Comparison of ENCODE assay signal across 1 cellular context in the genomic region with DNA sequence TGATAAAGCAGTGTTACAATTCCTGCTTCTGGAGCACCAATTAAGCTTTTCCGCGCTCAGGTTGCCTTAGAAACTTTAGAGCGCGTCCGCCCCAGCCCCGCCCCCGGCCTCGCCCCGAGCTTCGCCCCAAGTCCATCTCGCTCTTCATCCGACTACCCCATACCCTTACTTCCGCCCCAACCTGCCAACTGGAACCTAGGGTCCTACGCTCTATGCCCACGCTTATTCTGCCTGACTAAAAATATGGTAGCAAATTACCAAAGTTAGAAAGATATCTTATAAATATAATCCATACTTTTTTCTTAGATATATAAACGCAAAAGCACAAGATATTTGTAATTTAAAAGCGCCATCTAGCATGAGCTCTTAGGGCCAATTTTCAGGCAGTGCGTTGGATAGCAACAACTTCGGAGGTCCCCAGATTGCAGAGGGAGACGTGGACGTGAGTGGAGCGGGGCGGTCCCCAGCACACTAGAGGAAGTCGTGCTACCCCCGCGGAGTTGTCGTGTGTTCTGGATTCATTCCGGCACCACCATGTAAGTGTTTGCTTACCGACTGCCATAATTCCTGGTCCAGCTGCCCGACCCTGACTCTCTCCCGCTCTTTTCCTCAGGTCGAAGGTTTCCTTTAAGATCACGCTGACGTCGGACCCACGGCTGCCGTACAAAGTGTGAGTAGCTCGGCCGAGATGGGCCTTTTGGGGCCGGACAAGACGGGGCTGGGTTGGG.
A peak's percentile ranks its signal among the peaks of the same experiment; 100 is the strongest.
TF ChIP-seq lines count a peak whose summit lies in the region.

A gene (plus strand): TSS at position 466 of the 728 bp plus-strand sequence. CDS start 69 bp downstream, at position 535.

TF ChIP-seq in K562, 482 proteins besides CTCF, POLR2A, EP300 and RAD21 (continued from another document and continues in another):
- TF ChIP-seq, protein P1, sequence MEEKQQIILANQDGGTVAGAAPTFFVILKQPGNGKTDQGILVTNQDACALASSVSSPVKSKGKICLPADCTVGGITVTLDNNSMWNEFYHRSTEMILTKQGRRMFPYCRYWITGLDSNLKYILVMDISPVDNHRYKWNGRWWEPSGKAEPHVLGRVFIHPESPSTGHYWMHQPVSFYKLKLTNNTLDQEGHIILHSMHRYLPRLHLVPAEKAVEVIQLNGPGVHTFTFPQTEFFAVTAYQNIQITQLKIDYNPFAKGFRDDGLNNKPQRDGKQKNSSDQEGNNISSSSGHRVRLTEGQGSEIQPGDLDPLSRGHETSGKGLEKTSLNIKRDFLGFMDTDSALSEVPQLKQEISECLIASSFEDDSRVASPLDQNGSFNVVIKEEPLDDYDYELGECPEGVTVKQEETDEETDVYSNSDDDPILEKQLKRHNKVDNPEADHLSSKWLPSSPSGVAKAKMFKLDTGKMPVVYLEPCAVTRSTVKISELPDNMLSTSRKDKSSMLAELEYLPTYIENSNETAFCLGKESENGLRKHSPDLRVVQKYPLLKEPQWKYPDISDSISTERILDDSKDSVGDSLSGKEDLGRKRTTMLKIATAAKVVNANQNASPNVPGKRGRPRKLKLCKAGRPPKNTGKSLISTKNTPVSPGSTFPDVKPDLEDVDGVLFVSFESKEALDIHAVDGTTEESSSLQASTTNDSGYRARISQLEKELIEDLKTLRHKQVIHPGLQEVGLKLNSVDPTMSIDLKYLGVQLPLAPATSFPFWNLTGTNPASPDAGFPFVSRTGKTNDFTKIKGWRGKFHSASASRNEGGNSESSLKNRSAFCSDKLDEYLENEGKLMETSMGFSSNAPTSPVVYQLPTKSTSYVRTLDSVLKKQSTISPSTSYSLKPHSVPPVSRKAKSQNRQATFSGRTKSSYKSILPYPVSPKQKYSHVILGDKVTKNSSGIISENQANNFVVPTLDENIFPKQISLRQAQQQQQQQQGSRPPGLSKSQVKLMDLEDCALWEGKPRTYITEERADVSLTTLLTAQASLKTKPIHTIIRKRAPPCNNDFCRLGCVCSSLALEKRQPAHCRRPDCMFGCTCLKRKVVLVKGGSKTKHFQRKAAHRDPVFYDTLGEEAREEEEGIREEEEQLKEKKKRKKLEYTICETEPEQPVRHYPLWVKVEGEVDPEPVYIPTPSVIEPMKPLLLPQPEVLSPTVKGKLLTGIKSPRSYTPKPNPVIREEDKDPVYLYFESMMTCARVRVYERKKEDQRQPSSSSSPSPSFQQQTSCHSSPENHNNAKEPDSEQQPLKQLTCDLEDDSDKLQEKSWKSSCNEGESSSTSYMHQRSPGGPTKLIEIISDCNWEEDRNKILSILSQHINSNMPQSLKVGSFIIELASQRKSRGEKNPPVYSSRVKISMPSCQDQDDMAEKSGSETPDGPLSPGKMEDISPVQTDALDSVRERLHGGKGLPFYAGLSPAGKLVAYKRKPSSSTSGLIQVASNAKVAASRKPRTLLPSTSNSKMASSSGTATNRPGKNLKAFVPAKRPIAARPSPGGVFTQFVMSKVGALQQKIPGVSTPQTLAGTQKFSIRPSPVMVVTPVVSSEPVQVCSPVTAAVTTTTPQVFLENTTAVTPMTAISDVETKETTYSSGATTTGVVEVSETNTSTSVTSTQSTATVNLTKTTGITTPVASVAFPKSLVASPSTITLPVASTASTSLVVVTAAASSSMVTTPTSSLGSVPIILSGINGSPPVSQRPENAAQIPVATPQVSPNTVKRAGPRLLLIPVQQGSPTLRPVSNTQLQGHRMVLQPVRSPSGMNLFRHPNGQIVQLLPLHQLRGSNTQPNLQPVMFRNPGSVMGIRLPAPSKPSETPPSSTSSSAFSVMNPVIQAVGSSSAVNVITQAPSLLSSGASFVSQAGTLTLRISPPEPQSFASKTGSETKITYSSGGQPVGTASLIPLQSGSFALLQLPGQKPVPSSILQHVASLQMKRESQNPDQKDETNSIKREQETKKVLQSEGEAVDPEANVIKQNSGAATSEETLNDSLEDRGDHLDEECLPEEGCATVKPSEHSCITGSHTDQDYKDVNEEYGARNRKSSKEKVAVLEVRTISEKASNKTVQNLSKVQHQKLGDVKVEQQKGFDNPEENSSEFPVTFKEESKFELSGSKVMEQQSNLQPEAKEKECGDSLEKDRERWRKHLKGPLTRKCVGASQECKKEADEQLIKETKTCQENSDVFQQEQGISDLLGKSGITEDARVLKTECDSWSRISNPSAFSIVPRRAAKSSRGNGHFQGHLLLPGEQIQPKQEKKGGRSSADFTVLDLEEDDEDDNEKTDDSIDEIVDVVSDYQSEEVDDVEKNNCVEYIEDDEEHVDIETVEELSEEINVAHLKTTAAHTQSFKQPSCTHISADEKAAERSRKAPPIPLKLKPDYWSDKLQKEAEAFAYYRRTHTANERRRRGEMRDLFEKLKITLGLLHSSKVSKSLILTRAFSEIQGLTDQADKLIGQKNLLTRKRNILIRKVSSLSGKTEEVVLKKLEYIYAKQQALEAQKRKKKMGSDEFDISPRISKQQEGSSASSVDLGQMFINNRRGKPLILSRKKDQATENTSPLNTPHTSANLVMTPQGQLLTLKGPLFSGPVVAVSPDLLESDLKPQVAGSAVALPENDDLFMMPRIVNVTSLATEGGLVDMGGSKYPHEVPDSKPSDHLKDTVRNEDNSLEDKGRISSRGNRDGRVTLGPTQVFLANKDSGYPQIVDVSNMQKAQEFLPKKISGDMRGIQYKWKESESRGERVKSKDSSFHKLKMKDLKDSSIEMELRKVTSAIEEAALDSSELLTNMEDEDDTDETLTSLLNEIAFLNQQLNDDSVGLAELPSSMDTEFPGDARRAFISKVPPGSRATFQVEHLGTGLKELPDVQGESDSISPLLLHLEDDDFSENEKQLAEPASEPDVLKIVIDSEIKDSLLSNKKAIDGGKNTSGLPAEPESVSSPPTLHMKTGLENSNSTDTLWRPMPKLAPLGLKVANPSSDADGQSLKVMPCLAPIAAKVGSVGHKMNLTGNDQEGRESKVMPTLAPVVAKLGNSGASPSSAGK (IDR thresholded peaks at IDR 0.05), result 0 out of 2 replicates have a peak, but pooled peaks have one; percentile 16
- TF ChIP-seq OTX1 (CRISPR knock-in tag; IDR thresholded peaks at IDR 0.05), result no peak
- TF ChIP-seq ZFX (CRISPR knock-in tag; IDR thresholded peaks at IDR 0.05), result peak; percentile 53; the same call in 1 of the 2 replicates
- TF ChIP-seq, protein P2, sequence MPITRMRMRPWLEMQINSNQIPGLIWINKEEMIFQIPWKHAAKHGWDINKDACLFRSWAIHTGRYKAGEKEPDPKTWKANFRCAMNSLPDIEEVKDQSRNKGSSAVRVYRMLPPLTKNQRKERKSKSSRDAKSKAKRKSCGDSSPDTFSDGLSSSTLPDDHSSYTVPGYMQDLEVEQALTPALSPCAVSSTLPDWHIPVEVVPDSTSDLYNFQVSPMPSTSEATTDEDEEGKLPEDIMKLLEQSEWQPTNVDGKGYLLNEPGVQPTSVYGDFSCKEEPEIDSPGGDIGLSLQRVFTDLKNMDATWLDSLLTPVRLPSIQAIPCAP (CRISPR knock-in tag; IDR thresholded peaks at IDR 0.05; ENCODE audit: borderline replicate concordance), result no peak
- TF ChIP-seq GTF2E2 (tag; IDR thresholded peaks at IDR 0.05), result 0 out of 2 replicates have a peak, but pooled peaks have one; percentile 36
- TF ChIP-seq PHF8 (IDR thresholded peaks at IDR 0.05; ENCODE audit: borderline replicate concordance, low read length), result peak; percentile 81; the same call in 1 of the 2 replicates
- 0 out of 2 replicates have a peak, but pooled peaks have one; percentile 36 for TF ChIP-seq ZNF589 (CRISPR knock-in tag; IDR thresholded peaks at IDR 0.05; ENCODE audit: low read depth)
- TF ChIP-seq, protein P3, sequence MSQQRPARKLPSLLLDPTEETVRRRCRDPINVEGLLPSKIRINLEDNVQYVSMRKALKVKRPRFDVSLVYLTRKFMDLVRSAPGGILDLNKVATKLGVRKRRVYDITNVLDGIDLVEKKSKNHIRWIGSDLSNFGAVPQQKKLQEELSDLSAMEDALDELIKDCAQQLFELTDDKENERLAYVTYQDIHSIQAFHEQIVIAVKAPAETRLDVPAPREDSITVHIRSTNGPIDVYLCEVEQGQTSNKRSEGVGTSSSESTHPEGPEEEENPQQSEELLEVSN (IDR thresholded peaks at IDR 0.05; ENCODE audit: borderline replicate concordance in 1 of 2, extremely low read depth in 1 of 2, insufficient read depth in 1 of 2, insufficient read length in 1 of 2, low read depth in 1 of 2, low read length in 1 of 2, poor library complexity in 1 of 2, severe bottlenecking in 1 of 2), result peak in 1 of 2 experiments; percentile 38
- peak; percentile 42 for TF ChIP-seq ASH1L (IDR thresholded peaks at IDR 0.05; ENCODE audit: borderline replicate concordance, low read depth, partially characterized antibody)
- peak; percentile 78 for TF ChIP-seq POLR2G (IDR thresholded peaks at IDR 0.05; ENCODE audit: low read depth, low read length)
- TF ChIP-seq C11orf30 (IDR thresholded peaks at IDR 0.05; ENCODE audit: low read depth), result peak; percentile 30; the same call in 1 of the 2 replicates
- no peak for TF ChIP-seq ARID2 (IDR thresholded peaks at IDR 0.05)
- no peak for TF ChIP-seq ZSCAN29 (IDR thresholded peaks at IDR 0.05)
- TF ChIP-seq CREBBP (IDR thresholded peaks at IDR 0.05; ENCODE audit: low read depth, low read length), result no peak
- TF ChIP-seq, protein P4, sequence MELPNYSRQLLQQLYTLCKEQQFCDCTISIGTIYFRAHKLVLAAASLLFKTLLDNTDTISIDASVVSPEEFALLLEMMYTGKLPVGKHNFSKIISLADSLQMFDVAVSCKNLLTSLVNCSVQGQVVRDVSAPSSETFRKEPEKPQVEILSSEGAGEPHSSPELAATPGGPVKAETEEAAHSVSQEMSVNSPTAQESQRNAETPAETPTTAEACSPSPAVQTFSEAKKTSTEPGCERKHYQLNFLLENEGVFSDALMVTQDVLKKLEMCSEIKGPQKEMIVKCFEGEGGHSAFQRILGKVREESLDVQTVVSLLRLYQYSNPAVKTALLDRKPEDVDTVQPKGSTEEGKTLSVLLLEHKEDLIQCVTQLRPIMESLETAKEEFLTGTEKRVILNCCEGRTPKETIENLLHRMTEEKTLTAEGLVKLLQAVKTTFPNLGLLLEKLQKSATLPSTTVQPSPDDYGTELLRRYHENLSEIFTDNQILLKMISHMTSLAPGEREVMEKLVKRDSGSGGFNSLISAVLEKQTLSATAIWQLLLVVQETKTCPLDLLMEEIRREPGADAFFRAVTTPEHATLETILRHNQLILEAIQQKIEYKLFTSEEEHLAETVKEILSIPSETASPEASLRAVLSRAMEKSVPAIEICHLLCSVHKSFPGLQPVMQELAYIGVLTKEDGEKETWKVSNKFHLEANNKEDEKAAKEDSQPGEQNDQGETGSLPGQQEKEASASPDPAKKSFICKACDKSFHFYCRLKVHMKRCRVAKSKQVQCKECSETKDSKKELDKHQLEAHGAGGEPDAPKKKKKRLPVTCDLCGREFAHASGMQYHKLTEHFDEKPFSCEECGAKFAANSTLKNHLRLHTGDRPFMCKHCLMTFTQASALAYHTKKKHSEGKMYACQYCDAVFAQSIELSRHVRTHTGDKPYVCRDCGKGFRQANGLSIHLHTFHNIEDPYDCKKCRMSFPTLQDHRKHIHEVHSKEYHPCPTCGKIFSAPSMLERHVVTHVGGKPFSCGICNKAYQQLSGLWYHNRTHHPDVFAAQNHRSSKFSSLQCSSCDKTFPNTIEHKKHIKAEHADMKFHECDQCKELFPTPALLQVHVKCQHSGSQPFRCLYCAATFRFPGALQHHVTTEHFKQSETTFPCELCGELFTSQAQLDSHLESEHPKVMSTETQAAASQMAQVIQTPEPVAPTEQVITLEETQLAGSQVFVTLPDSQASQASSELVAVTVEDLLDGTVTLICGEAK (IDR thresholded peaks at IDR 0.05), result peak; percentile 78
- TF ChIP-seq, protein P4 (CRISPR knock-in tag; IDR thresholded peaks at IDR 0.05), result no peak
- peak; percentile 52; the same call in 1 of the 2 replicates for TF ChIP-seq PML (IDR thresholded peaks at IDR 0.05; ENCODE audit: low read length)
- no peak for TF ChIP-seq PCBP1 (IDR thresholded peaks at IDR 0.05; ENCODE audit: low read depth, low read length, poor library complexity, severe bottlenecking)
- TF ChIP-seq TCF7L2 (IDR thresholded peaks at IDR 0.05; ENCODE audit: low read depth, low read length), result no peak
- TF ChIP-seq ZNF253 (CRISPR knock-in tag; conservative IDR thresholded peaks at IDR 0.05), result no peak
- peak; percentile 25; the same call in 1 of the 2 replicates for TF ChIP-seq CREB1 (IDR thresholded peaks at IDR 0.05)
- 0 out of 2 replicates have a peak, but pooled peaks have one; percentile 14 for TF ChIP-seq CREB1 (CRISPR knock-in tag; IDR thresholded peaks at IDR 0.05)
- TF ChIP-seq, protein P5, sequence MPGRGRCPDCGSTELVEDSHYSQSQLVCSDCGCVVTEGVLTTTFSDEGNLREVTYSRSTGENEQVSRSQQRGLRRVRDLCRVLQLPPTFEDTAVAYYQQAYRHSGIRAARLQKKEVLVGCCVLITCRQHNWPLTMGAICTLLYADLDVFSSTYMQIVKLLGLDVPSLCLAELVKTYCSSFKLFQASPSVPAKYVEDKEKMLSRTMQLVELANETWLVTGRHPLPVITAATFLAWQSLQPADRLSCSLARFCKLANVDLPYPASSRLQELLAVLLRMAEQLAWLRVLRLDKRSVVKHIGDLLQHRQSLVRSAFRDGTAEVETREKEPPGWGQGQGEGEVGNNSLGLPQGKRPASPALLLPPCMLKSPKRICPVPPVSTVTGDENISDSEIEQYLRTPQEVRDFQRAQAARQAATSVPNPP (IDR thresholded peaks at IDR 0.05; ENCODE audit: borderline replicate concordance, insufficient read depth, insufficient read length), result no peak
- TF ChIP-seq YY1 (IDR thresholded peaks at IDR 0.05; ENCODE audit: borderline replicate concordance in 1 of 3, control insufficient read depth in 1 of 3, extremely low read depth in 1 of 3, insufficient read depth in 3 of 3, insufficient read length in 1 of 3, insufficient replicate concordance in 2 of 3, low read depth in 1 of 3, low read length in 2 of 3), result peak in 1 of 3 experiments; percentile 26
- TF ChIP-seq MCM2 (IDR thresholded peaks at IDR 0.05; ENCODE audit: low read depth), result no peak
